In genomic region chr11:134943544-134943943, GRCh38 we compare ENCODE assay signal across 1 cellular context.
A peak's percentile ranks its signal among the peaks of the same experiment; 100 is the strongest.
TF ChIP-seq lines count a peak whose summit lies in the region.

No MANE protein-coding gene starts in this region.

TF ChIP-seq in HepG2, 621 proteins besides CTCF, POLR2A, EP300 and RAD21:
- TF ChIP-seq ZNF816 (CRISPR knock-in tag; IDR thresholded peaks at IDR 0.05; ENCODE audit: borderline replicate concordance), result no peak
- TF ChIP-seq RORA (CRISPR knock-in tag; IDR thresholded peaks at IDR 0.05), result no peak
- TF ChIP-seq ZNF263 (CRISPR knock-in tag; IDR thresholded peaks at IDR 0.05), result peak; percentile 60
- no peak for TF ChIP-seq EZH2 (conservative IDR thresholded peaks at IDR 0.05; ENCODE audit: low read depth, low read length)
